In the genomic region with DNA sequence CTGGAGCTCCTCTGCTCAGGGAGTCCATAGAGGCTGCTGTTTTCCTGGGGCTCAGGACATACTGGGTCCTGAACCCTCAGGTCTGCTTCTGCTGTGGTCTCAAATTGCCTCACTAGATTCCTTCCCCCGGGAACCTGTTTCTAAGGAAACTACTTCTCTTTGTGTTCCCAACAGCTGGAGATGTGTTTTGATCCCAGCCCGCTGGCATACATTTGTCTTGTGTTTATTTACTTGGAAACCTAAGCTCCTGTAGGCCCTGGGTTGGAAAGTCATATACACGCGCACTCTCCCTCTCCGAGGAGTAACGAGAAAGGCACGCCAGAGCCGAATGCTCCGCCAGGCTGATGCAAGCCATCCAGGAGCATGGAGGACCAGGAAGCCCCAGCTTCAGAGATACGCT, we compare ENCODE assay signal across 13 cellular contexts.
DNase-seq lines count a peak whose midpoint lies in the region; ATAC-seq and TF ChIP-seq lines count a peak whose summit lies in the region.
"Had no signal": no experiment of that assay in that cellular context is flagged by ENCODE, and none has a peak within 500 bp of the region (broad histone marks: within the 10 kb centered on the region; RNA-seq: fewer than 3 reads in every experiment).

No MANE protein-coding gene starts in this region.

- no peak overlapping the region for H3K4me3 ChIP-seq in BLaER1 treated with 17β-estradiol and CSF1 and Interleukin-3, amounts not matched to agents 10 nM and 100 nM
- H3K4me3 ChIP-seq in left lung, result no peak overlapping the region
- H3K4me3 ChIP-seq: body of pancreas had no signal

- TF ChIP-seq CTCF in left lung (IDR thresholded peaks at IDR 0.05), result no peak

- peak overlapping the region in 9 of 11 experiments; percentile 27 to 92 (median 71); a peak in 15 of 22 replicates for H3K4me2 ChIP-seq in BLaER1 treated with 17β-estradiol and CSF1 and Interleukin-3, amounts not matched to agents 10 nM and 100 nM

- no peak overlapping the region for H3K9ac ChIP-seq in BLaER1 treated with 17β-estradiol and CSF1 and Interleukin-3, amounts not matched to agents 10 nM and 100 nM

- no peak overlapping the region for H3K27ac ChIP-seq in BLaER1 treated with 17β-estradiol and CSF1 and Interleukin-3, amounts not matched to agents 10 nM and 100 nM
- no peak overlapping the region for H3K27ac ChIP-seq in left lung
- H3K27ac ChIP-seq: body of pancreas had no signal

- DNase-seq in NCI-H187 treated with DMSO at 0.1 percent for 48 hours (lab: John Stamatoyannopoulos, UW) (peak; percentile 64), brain pericyte (ENCODE audit: low read depth, low spot score) (peak; percentile 98), left lung (no peak), T1000 (lab: John Stamatoyannopoulos, UW) (no peak)
- no peak for DNase-seq in activated CD4-positive, alpha-beta T cell treated with anti-CD3 and anti-CD28 coated beads for 1 hour
- DNase-seq: activated CD8-positive, alpha-beta memory T cell treated with anti-CD3 and anti-CD28 coated beads, Interleukin-2, amount 50 U/mL, for 48 hours; AML-193; NCI-H526 treated with DMSO at 0.1 percent for 48 hours; stimulated activated naive CD8-positive, alpha-beta T cell treated with anti-CD3 and anti-CD28 coated beads, Interleukin-15, amount 100 ng/mL, for 72 hours had no signal

- peaks cover 0 to 46% (median 12%) of the 10 kb centered on the region in 11 experiments; a peak in 12 of 22 replicates for H4K20me1 ChIP-seq in BLaER1 treated with 17β-estradiol and CSF1 and Interleukin-3, amounts not matched to agents 10 nM and 100 nM

- H3K4me1 ChIP-seq in BLaER1 treated with 17β-estradiol and CSF1 and Interleukin-3, amounts not matched to agents 10 nM and 100 nM, result peaks cover 25 to 53% (median 49%) of the 10 kb centered on the region in 10 experiments
- H3K4me1 ChIP-seq in left lung, result no peaks in the 10 kb centered on the region

- peaks cover 0 to 7% (median 3%) of the 10 kb centered on the region in 11 experiments; a peak in 5 of 22 replicates for H3K9me3 ChIP-seq in BLaER1 treated with 17β-estradiol and CSF1 and Interleukin-3, amounts not matched to agents 10 nM and 100 nM (replicated peaks in 1 of 11)
- H3K9me3 ChIP-seq in left lung, result no peaks in the 10 kb centered on the region
- H3K9me3 ChIP-seq: body of pancreas had no signal

- ATAC-seq in left lung (peak; percentile 19), HG02973 (IDR thresholded peaks at IDR 0.05; ENCODE audit: unreplicated experiment) (no peak), HG03159 (IDR thresholded peaks at IDR 0.05; ENCODE audit: unreplicated experiment) (no peak)
- ATAC-seq: body of pancreas; stimulated activated naive CD8-positive, alpha-beta T cell treated with anti-CD3 and anti-CD28 coated beads, Interleukin-15, amount 100 ng/mL, for 72 hours had no signal

- peaks cover 0 to 62% (median 4%) of the 10 kb centered on the region in 11 experiments; a peak in 14 of 22 replicates for H3K36me3 ChIP-seq in BLaER1 treated with 17β-estradiol and CSF1 and Interleukin-3, amounts not matched to agents 10 nM and 100 nM
- no peaks in the 10 kb centered on the region for H3K36me3 ChIP-seq in left lung

- intact Hi-C loops in left lung (cut with DNase I), result no loop called here

- H3K27me3 ChIP-seq in BLaER1 treated with 17β-estradiol and CSF1 and Interleukin-3, amounts not matched to agents 10 nM and 100 nM, result peaks cover 0 to 4% (median 0%) of the 10 kb centered on the region in 11 experiments; a peak in 2 of 22 replicates
- H3K27me3 ChIP-seq in left lung, result peaks cover 0 to 15% of the 10 kb centered on the region in 2 donors
- H3K27me3 ChIP-seq: body of pancreas had no signal

Comparison
In these comparisons a context has a peak if more than half of its experiments do, and no peak if none do; other contexts are left out.
1. DNase-seq: peak in NCI-H187 treated with DMSO at 0.1 percent for 48 hours (single experiment) and brain pericyte (single experiment); none in left lung (0 of 2), T1000 (single experiment) and activated CD4-positive, alpha-beta T cell treated with anti-CD3 and anti-CD28 coated beads for 1 hour (single experiment).